10 cellular contexts compared by ENCODE assay signal in genomic region chr11:62669420-62670161, GRCh38. TPM values are rescaled to one million over a fixed set of nuclear protein-coding genes. Genes with fewer than 3 reads are reported as not detected.
A peak's percentile ranks its signal among the peaks of the same experiment; 100 is the strongest.
DNase-seq lines count a peak whose midpoint lies in the region; ATAC-seq and TF ChIP-seq lines count a peak whose summit lies in the region.
"Had no signal": no experiment of that assay in that cellular context is flagged by ENCODE, and none has a peak within 500 bp of the region (broad histone marks: within the 10 kb centered on the region; RNA-seq: fewer than 3 reads in every experiment).

No MANE protein-coding gene starts in this region.

- peak overlapping the region; percentile 86 for H3K27ac Mint-ChIP-seq in activated naive CD8-positive, alpha-beta T cell
- peak overlapping the region in 8 of 9 donors; percentile 79 to 97 (median 95) for H3K27ac Mint-ChIP-seq in naive thymus-derived CD4-positive, alpha-beta T cell

- peaks cover 9% of the 10 kb centered on the region; the same call in 1 of the 2 replicates for H3K36me3 ChIP-seq in Karpas-422 (ENCODE audit: insufficient read depth, low read length)
- H3K36me3 ChIP-seq in naive thymus-derived CD4-positive, alpha-beta T cell (ENCODE audit: control insufficient read depth in 2 of 3, insufficient read depth in 3 of 3, low read length in 3 of 3) = peaks cover 0 to 38% (median 0%) of the 10 kb centered on the region in 3 experiments

- intact Hi-C loops in naive thymus-derived CD4-positive, alpha-beta T cell (cut with micrococcal nuclease) = loop anchor here (2.0 to 10.0 kb wide), 3 partner anchors 17 to 245 kb away; partner anchors contain the start of gene INTS5 (in 2 of the 2)

- no peaks in the 10 kb centered on the region for H3K9me2 ChIP-seq in Karpas-422 (replicated peaks; ENCODE audit: insufficient read depth, low read length)

- no peaks in the 10 kb centered on the region for H3K9me3 ChIP-seq in Karpas-422 (ENCODE audit: low read length)
- H3K9me3 ChIP-seq in naive thymus-derived CD4-positive, alpha-beta T cell (ENCODE audit: control insufficient read depth in 2 of 3, low read length in 3 of 3) = no peaks in the 10 kb centered on the region

- DNase-seq in DMS 273 (lab: John Stamatoyannopoulos, UW; ENCODE audit: unreplicated experiment) (peak; percentile 88), Karpas-422 (no peak), NCI-H2107 treated with DMSO at 0.1 percent for 48 hours (lab: John Stamatoyannopoulos, UW; ENCODE audit: unreplicated experiment) (no peak), GM10248 (ENCODE audit: extremely low spot score) (no peak), GM10266 (ENCODE audit: extremely low spot score) (no peak), hippocampal formation (lab: John Stamatoyannopoulos, UW) (no peak)
- no peak for DNase-seq in naive thymus-derived CD4-positive, alpha-beta T cell
- DNase-seq: caudate nucleus, T1000 had no signal

- H3K27ac ChIP-seq in Karpas-422 (ENCODE audit: low read length) = peak overlapping the region; percentile 42; the same call in 1 of the 2 replicates
- H3K27ac ChIP-seq in naive thymus-derived CD4-positive, alpha-beta T cell (ENCODE audit: low read depth, low read length) = peak overlapping the region; percentile 90

- CTCF ChIA-PET in naive thymus-derived CD4-positive, alpha-beta T cell (lab: Charles Lee) = interaction anchor here (0.6 to 1.3 kb wide), 2 partner anchors 49 to 75 kb away, joined by 3 to 4 read pairs; no protein-coding TSS in a partner anchor
- CTCF ChIA-PET in GM10248 (lab: Yijun Ruan, JAX) = interaction anchor here (0.6 to 5.1 kb wide), 6 partner anchors 11 to 117 kb away, joined by 3 to 34 read pairs (median 4); partner anchors contain the start of gene LRRN4CL

- H4K20me1 ChIP-seq in Karpas-422 (ENCODE audit: insufficient read depth, low read depth, low read length) = no peaks in the 10 kb centered on the region; the same call in 1 of the 2 replicates

- no peak for TF ChIP-seq CTCF in GM10248 (IDR thresholded peaks at IDR 0.05; ENCODE audit: control extremely low read depth, extremely low read depth, low read depth, missing control alignments)
- TF ChIP-seq CTCF in GM10266 (IDR thresholded peaks at IDR 0.05; ENCODE audit: control insufficient read depth, insufficient read depth, low read depth, missing control alignments) = no peak

- H3K4me3 Mint-ChIP-seq in activated naive CD8-positive, alpha-beta T cell = peak overlapping the region; percentile 100
- peak overlapping the region in 7 of 10 donors; percentile 32 to 100 (median 98) for H3K4me3 Mint-ChIP-seq in naive thymus-derived CD4-positive, alpha-beta T cell

- H3K9ac ChIP-seq in Karpas-422 (ENCODE audit: low read length) = peak overlapping the region; percentile 14; the same call in 1 of the 2 replicates

- POLR2A ChIA-PET in naive thymus-derived CD4-positive, alpha-beta T cell (lab: Charles Lee) = interaction anchor here (0.6 to 14.8 kb wide), 17 partner anchors 8 to 1511 kb away, joined by 3 to 332 read pairs (median 5); partner anchors contain the start of genes B3GAT3, BSCL2, GANAB and GNG3
- POLR2A ChIA-PET in GM10248 (lab: Yijun Ruan, JAX) = interaction anchor here (0.7 to 1.4 kb wide), 2 partner anchors 78 to 513 kb away, joined by 3 to 5 read pairs; partner anchors contain the start of gene TUT1

- peaks cover 49% of the 10 kb centered on the region for H3K4me1 ChIP-seq in Karpas-422 (ENCODE audit: low read length)
- H3K4me1 ChIP-seq in naive thymus-derived CD4-positive, alpha-beta T cell (ENCODE audit: control insufficient read depth in 2 of 2, insufficient read depth in 2 of 2, low read length in 2 of 2) = peaks cover 21 to 33% of the 10 kb centered on the region in 2 donors

- no peaks in the 10 kb centered on the region for H3K27me3 ChIP-seq in Karpas-422 (ENCODE audit: low read length)
- H3K27me3 ChIP-seq in naive thymus-derived CD4-positive, alpha-beta T cell (ENCODE audit: control insufficient read depth in 2 of 2, insufficient read depth in 2 of 2, low read length in 2 of 2) = no peaks in the 10 kb centered on the region

- H3K36me3 Mint-ChIP-seq in activated naive CD8-positive, alpha-beta T cell = peaks cover 5% of the 10 kb centered on the region
- H3K36me3 Mint-ChIP-seq in naive thymus-derived CD4-positive, alpha-beta T cell = peaks cover under 1 to 28% (median under 1%) of the 10 kb centered on the region in 5 donors

- H3K4me3 ChIP-seq in Karpas-422 (ENCODE audit: low read length) = no peak overlapping the region
- H3K4me3 ChIP-seq in naive thymus-derived CD4-positive, alpha-beta T cell (ENCODE audit: low read length) = no peak overlapping the region

- no peaks in the 10 kb centered on the region for H3K9me3 Mint-ChIP-seq in activated naive CD8-positive, alpha-beta T cell (ENCODE audit: low read depth)
- H3K9me3 Mint-ChIP-seq in naive thymus-derived CD4-positive, alpha-beta T cell = peaks cover 0 to 3% (median 0%) of the 10 kb centered on the region in 11 donors

- H3K27me3 Mint-ChIP-seq in activated naive CD8-positive, alpha-beta T cell = no peaks in the 10 kb centered on the region
- no peaks in the 10 kb centered on the region for H3K27me3 Mint-ChIP-seq in naive thymus-derived CD4-positive, alpha-beta T cell

- H2AFZ ChIP-seq in Karpas-422 (ENCODE audit: low read length) = no peak overlapping the region

- ATAC-seq in naive thymus-derived CD4-positive, alpha-beta T cell = no peak

- peaks cover 77% of the 10 kb centered on the region for H3K79me2 ChIP-seq in Karpas-422 (ENCODE audit: low read length)

- peaks cover 49% of the 10 kb centered on the region for H3K4me1 Mint-ChIP-seq in activated naive CD8-positive, alpha-beta T cell (ENCODE audit: low read depth)
- H3K4me1 Mint-ChIP-seq in naive thymus-derived CD4-positive, alpha-beta T cell = peaks cover 12 to 70% (median 53%) of the 10 kb centered on the region in 7 donors

- H3K4me2 ChIP-seq in Karpas-422 (ENCODE audit: low read depth, low read length, poor library complexity, severe bottlenecking) = peak overlapping the region; percentile 93

RNA-seq across cellular contexts. Expression of gene UQCC3, which starts 1.9 kb away (rescaled TPM):
- total RNA-seq in Karpas-422 (2014; rRNA removed; shearing (Covaris generic); ENCODE audit: low replicate concordance) = 13.9 and 27.3 TPM in 2 replicates
- total RNA-seq in naive thymus-derived CD4-positive, alpha-beta T cell = 1 to 10 TPM; 2.2 to 8.2 (median 5.8) TPM
- 10 to 100 TPM in 1 of 2 donors, 1 to 10 TPM in 1; 9.1 to 11.1 TPM for polyA plus RNA-seq in naive thymus-derived CD4-positive, alpha-beta T cell

RNA-seq across cellular contexts. Expression of gene LBHD1, which starts 2.5 kb away (rescaled TPM):
- total RNA-seq in Karpas-422 (2014; rRNA removed; shearing (Covaris generic); ENCODE audit: low replicate concordance) = 18.4 and 28.8 TPM in 2 replicates
- total RNA-seq in naive thymus-derived CD4-positive, alpha-beta T cell = 10 to 100 TPM; 13.8 to 26.4 (median 20.8) TPM
- 1 to 10 TPM; 3.5 to 5.9 TPM for polyA plus RNA-seq in naive thymus-derived CD4-positive, alpha-beta T cell

RNA-seq across cellular contexts. Expression of gene CSKMT, which starts 4.5 kb away (rescaled TPM):
- total RNA-seq in Karpas-422 (2014; rRNA removed; shearing (Covaris generic); ENCODE audit: low replicate concordance) = 4.5 and 8.2 TPM in 2 replicates
- total RNA-seq in naive thymus-derived CD4-positive, alpha-beta T cell = 10 to 100 TPM in 4 of 5 experiments, 1 to 10 TPM in 1; 8.9 to 29.3 (median 23.7) TPM
- polyA plus RNA-seq in naive thymus-derived CD4-positive, alpha-beta T cell = 1 to 10 TPM; 2.5 TPM

RNA-seq across cellular contexts. Expression of gene C11orf98, which starts 4.6 kb away (rescaled TPM):
- total RNA-seq in Karpas-422 (2014; rRNA removed; shearing (Covaris generic); ENCODE audit: low replicate concordance) = 83.6 and 158 TPM in 2 replicates
- 100 to 1,000 TPM in 1 of 5 experiments, 10 to 100 TPM in 4; 23.2 to 103 (median 47.6) TPM for total RNA-seq in naive thymus-derived CD4-positive, alpha-beta T cell
- polyA plus RNA-seq in naive thymus-derived CD4-positive, alpha-beta T cell = 10 to 100 TPM; 84.2 to 96.9 TPM

RNA-seq across cellular contexts. Expression of gene UBXN1, which starts 9.3 kb away (rescaled TPM):
- 160 and 334 TPM in 2 replicates for total RNA-seq in Karpas-422 (2014; rRNA removed; shearing (Covaris generic); ENCODE audit: low replicate concordance)
- total RNA-seq in naive thymus-derived CD4-positive, alpha-beta T cell = 100 to 1,000 TPM; 114 to 215 (median 207) TPM
- polyA plus RNA-seq in naive thymus-derived CD4-positive, alpha-beta T cell = 100 to 1,000 TPM; 218 to 256 TPM
